ENCODE assay signal across 1 cellular context in genomic region chr2:33214436-33214835, GRCh38.
TF ChIP-seq lines count a peak whose summit lies in the region.

No MANE protein-coding gene starts in this region.

TF ChIP-seq in A549, 52 proteins besides CTCF, POLR2A, EP300 and RAD21 (continued from another document):
- TF ChIP-seq RARB (CRISPR knock-in tag; IDR thresholded peaks at IDR 0.05) (no peak), ZNF302 (CRISPR knock-in tag; IDR thresholded peaks at IDR 0.05) (no peak)
